ENCODE assay signal across 8 cellular contexts in genomic region chr17:75587718-75588545, GRCh38. TPM values are rescaled to one million over a fixed set of nuclear protein-coding genes. Genes with fewer than 3 reads are reported as not detected.
DNase-seq lines count a peak whose midpoint lies in the region; ATAC-seq and TF ChIP-seq lines count a peak whose summit lies in the region.

Gene MYO15B, plus strand, starts transcription at chr17:75587800. Its CDS starts 258 bp downstream, at chr17:75588058.

- RAD21 ChIA-PET in HCT116 (lab: Charles Lee; ENCODE audit: low non-redundant PET in 1 of 2, low total read pairs in 2 of 2, uncharacterized antibody in 2 of 2, unreplicated experiment in 2 of 2), result no interaction called here

- no peak for TF ChIP-seq RAD21 in HCT116 (IDR thresholded peaks at IDR 0.05; ENCODE audit: low read depth)

- H3K4me1 ChIP-seq in HCT116 (ENCODE audit: control insufficient read depth in 1 of 2, insufficient read depth in 2 of 2, low read length in 2 of 2), result peaks cover 5 to 19% of the 10 kb centered on the region in 2 experiments; a peak in 3 of 4 replicates
- H3K4me1 ChIP-seq in cardiac muscle cell (ENCODE audit: low read depth), result peaks cover 8% of the 10 kb centered on the region
- no peaks in the 10 kb centered on the region for H3K4me1 ChIP-seq in parathyroid adenoma
- H3K4me1 ChIP-seq in transverse colon, result peaks cover 9 to 28% (median 22%) of the 10 kb centered on the region in 4 donors

- TF ChIP-seq CTCF in HCT116 (IDR thresholded peaks at IDR 0.05 in 2 of 3, conservative IDR thresholded peaks at IDR 0.05 in 1 of 3; ENCODE audit: borderline replicate concordance in 1 of 3, insufficient read depth in 1 of 3, low read depth in 2 of 3, low read length in 2 of 3) (no peak), cardiac muscle cell (IDR thresholded peaks at IDR 0.05; ENCODE audit: low read depth, low read length) (peak; percentile 36), parathyroid adenoma (IDR thresholded peaks at IDR 0.05) (peak; percentile 26), transverse colon (IDR thresholded peaks at IDR 0.05) (peak; percentile 9 to 59 (median 15))

- POLR2A ChIA-PET in HCT116 (lab: Charles Lee), result no interaction called here

- H3K27me3 ChIP-seq in HCT116 (ENCODE audit: insufficient read depth, low read length) (no peaks in the 10 kb centered on the region), cardiac muscle cell (no peaks in the 10 kb centered on the region), parathyroid adenoma (ENCODE audit: control insufficient read depth, insufficient read depth, low read length) (no peaks in the 10 kb centered on the region), transverse colon (no peaks in the 10 kb centered on the region)

- TF ChIP-seq EP300 in transverse colon (IDR thresholded peaks at IDR 0.05; ENCODE audit: low read depth), result no peak

- CTCF ChIA-PET in HCT116 (lab: Charles Lee), result interaction anchor here (0.7 to 1.4 kb wide), 2 partner anchors 13 to 45 kb away, joined by 3 to 9 read pairs; no protein-coding TSS in a partner anchor

- no peaks in the 10 kb centered on the region for H3K9me2 ChIP-seq in HCT116 (ENCODE audit: insufficient read depth)

- H2AFZ ChIP-seq in HCT116 (ENCODE audit: low read depth, low read length, poor library complexity, severe bottlenecking) (no peak within 1 kb of the TSS), parathyroid adenoma (peak within 1 kb of the TSS; percentile 92)

- H3K27ac ChIP-seq in HCT116 (ENCODE audit: low read depth, low read length) (peak within 1 kb of the TSS; percentile 60; the same call in 1 of the 2 replicates), cardiac muscle cell (no peak within 1 kb of the TSS), parathyroid adenoma (peak within 1 kb of the TSS; percentile 76), transverse colon (peak within 1 kb of the TSS; percentile 84 to 93 (median 89))

- in situ Hi-C loops in transverse colon (cut with MboI; ENCODE audit: low pct_ligation_motif_present in 1 of 4, low pct_unique_long_range_greater_than_20kb in 1 of 4, low sequenced_read_pairs in 3 of 4), result no loop called here

- H3K4me3 ChIP-seq in HCT116 (replicated peaks in 1 of 2; ENCODE audit: low read depth in 1 of 2, low read length in 2 of 2) (no peak within 1 kb of the TSS; a peak in 1 of 4 replicates), cardiac muscle cell (peak within 1 kb of the TSS; percentile 5), parathyroid adenoma (ENCODE audit: low read depth, low read length) (peak within 1 kb of the TSS; percentile 53), transverse colon (peak within 1 kb of the TSS; percentile 33 to 59 (median 57))

- WGBS in transverse colon (ENCODE audit: low coverage in 1 of 2), 2 donors, result 35% methylated on average over 65 of the region's 76 CpGs; no CpG with 5 or more reads in 1 of the 2 donors

- TF ChIP-seq POLR2A in HCT116 (IDR thresholded peaks at IDR 0.05; ENCODE audit: borderline replicate concordance, extremely low read depth, insufficient read depth, insufficient read length) (no peak), transverse colon (IDR thresholded peaks at IDR 0.05) (no peak)

- H3K4me2 ChIP-seq in HCT116 (ENCODE audit: low read length), result peak within 1 kb of the TSS; percentile 71
- peak within 1 kb of the TSS; percentile 40 for H3K4me2 ChIP-seq in parathyroid adenoma (ENCODE audit: low read length)

- no peaks in the 10 kb centered on the region for H3K79me2 ChIP-seq in HCT116 (ENCODE audit: insufficient read depth, low read length)
- no peaks in the 10 kb centered on the region for H3K79me2 ChIP-seq in parathyroid adenoma

- H3K9ac ChIP-seq in HCT116 (ENCODE audit: low read length) (peak within 1 kb of the TSS; percentile 35; the same call in 1 of the 2 replicates), parathyroid adenoma (no peak within 1 kb of the TSS)

- H3K36me3 ChIP-seq in HCT116 (ENCODE audit: control insufficient read depth in 1 of 2, insufficient read depth in 2 of 2, low read length in 2 of 2) (no peaks in the 10 kb centered on the region), cardiac muscle cell (no peaks in the 10 kb centered on the region), parathyroid adenoma (ENCODE audit: control insufficient read depth, insufficient read depth, low read length) (no peaks in the 10 kb centered on the region), transverse colon (no peaks in the 10 kb centered on the region)

- BruUV-seq in HCT116 (replicated peaks; lab: Mats Ljungman, UMichigan), result no TSS peak

- ATAC-seq in HCT116, result no peak
- no peak for ATAC-seq in GM21786 (IDR thresholded peaks at IDR 0.05; ENCODE audit: unreplicated experiment)

- no peaks in the 10 kb centered on the region for H4K20me1 ChIP-seq in HCT116 (ENCODE audit: insufficient read depth)

- intact Hi-C loops in HCT116 (cut with micrococcal nuclease), result no loop called here
- intact Hi-C loops in transverse colon (cut with DNase I; ENCODE audit: low total_unique reads), result no loop called here

- no peak for DNase-seq in HCT116 (ENCODE audit: low read depth, low spot score)
- peak; percentile 4 for DNase-seq in RPMI7951 (ENCODE audit: low read depth)
- DNase-seq in activated naive CD4-positive, alpha-beta T cell (lab: John Stamatoyannopoulos, UW), result peak in 3 of 4 experiments; percentile 31 to 66 (median 42)
- DNase-seq in cardiac muscle cell (ENCODE audit: low read depth in 1 of 2, low spot score in 1 of 2), result peak; percentile 47 to 62
- DNase-seq in transverse colon, result peak; percentile 71
- no peak for DNase-seq in T1000 (lab: John Stamatoyannopoulos, UW)

- H3K9me3 ChIP-seq in HCT116 (ENCODE audit: control insufficient read depth in 1 of 2, insufficient read depth in 1 of 2, low read depth in 1 of 2, low read length in 2 of 2), result no peaks in the 10 kb centered on the region
- no peaks in the 10 kb centered on the region for H3K9me3 ChIP-seq in cardiac muscle cell (ENCODE audit: low read depth)
- no peaks in the 10 kb centered on the region for H3K9me3 ChIP-seq in parathyroid adenoma (ENCODE audit: control insufficient read depth, low read length)
- H3K9me3 ChIP-seq in transverse colon, result no peaks in the 10 kb centered on the region

TF ChIP-seq in HCT116, 20 proteins besides CTCF, POLR2A, EP300 and RAD21:
- no peak for TF ChIP-seq ZFX (IDR thresholded peaks at IDR 0.05)
- TF ChIP-seq EZH2phosphoT487 (IDR thresholded peaks at IDR 0.05; ENCODE audit: borderline replicate concordance), result no peak
- TF ChIP-seq YY1 (IDR thresholded peaks at IDR 0.05; ENCODE audit: extremely low read depth, insufficient replicate concordance, low read depth, low read length), result no peak
- no peak for TF ChIP-seq EGR1 (IDR thresholded peaks at IDR 0.05; ENCODE audit: low read depth)
- TF ChIP-seq SP1 (IDR thresholded peaks at IDR 0.05; ENCODE audit: low read depth), result no peak
- no peak for TF ChIP-seq CBX3 (IDR thresholded peaks at IDR 0.05; ENCODE audit: low read depth)

RNA-seq across cellular contexts. Expression of gene MYO15B, which starts in this region (rescaled TPM):
- total RNA-seq in HCT116 (2021; ENCODE audit: unreplicated experiment), result 30.3 TPM
- polyA plus RNA-seq in HCT116 (2012), result 24.7 and 39.5 TPM in 2 replicates
- under 0.01 TPM in 1 of 2 replicates, not detected in the other for total RNA-seq in RPMI7951 (2014; rRNA removed; shearing (Covaris generic))
- 15.3 and 101 TPM in 2 replicates for total RNA-seq in cardiac muscle cell
- 21.3 and 49.2 TPM in 2 replicates for polyA plus RNA-seq in cardiac muscle cell
- 1,000 to 10,000 TPM in 1 of 4 donors, 100 to 1,000 TPM in 2, 10 to 100 TPM in 1; 59.3 to 1,778 (median 829) TPM for total RNA-seq in transverse colon

Comparison
In these comparisons a context has a peak if more than half of its experiments do, and no peak if none do; other contexts are left out.
1. RNA of gene MYO15B (total RNA-seq): 59.3 to 1,778 TPM in transverse colon, 15.3 to 101 TPM in cardiac muscle cell and 30.3 TPM in HCT116 (single experiment); under 0.01 TPM in RPMI7951; every median in the first group is over 10 times any median in the second.
2. Peak in DNase-seq in RPMI7951; RNA of the gene not detected or under 1 TPM.
3. DNase-seq: peak in activated naive CD4-positive, alpha-beta T cell (3 of 4), cardiac muscle cell (2 of 2) and transverse colon (single experiment); none in HCT116 (single experiment) and T1000 (single experiment).
4. H3K4me3 ChIP-seq: peak in cardiac muscle cell (single experiment), parathyroid adenoma (single experiment) and transverse colon (4 of 4); none in HCT116 (0 of 2).
5. CTCF ChIP-seq: peak in cardiac muscle cell (single experiment), parathyroid adenoma (single experiment) and transverse colon (5 of 5); none in HCT116 (0 of 3).